In genomic region chr17:7864995-7865650, GRCh38 we compare ENCODE assay signal across 15 cellular contexts.
"Had no signal": no experiment of that assay in that cellular context is flagged by ENCODE, and none has a peak within 500 bp of the region (broad histone marks: within the 10 kb centered on the region; RNA-seq: fewer than 3 reads in every experiment).

No MANE protein-coding gene starts in this region.

- H3K4me1 ChIP-seq: tibial artery, uterus had no signal

- H3K4me3 Mint-ChIP-seq: nephron progenitor cell had no signal

- DNase-seq: activated CD4-positive, alpha-beta T cell treated with anti-CD3 and anti-CD28 coated beads, Interleukin-2, amount 50 U/mL, for 1 hour; amniotic stem cell; gastrocnemius medialis; heart right ventricle; left ventricle myocardium superior; nephron progenitor cell; nucleus accumbens; sigmoid colon; stimulated activated naive CD4-positive, alpha-beta T cell; substantia nigra; T1000; tibial artery; uterus had no signal

- ATAC-seq: gastrocnemius medialis, heart right ventricle, left ventricle myocardium superior had no signal

- H3K9me3 Mint-ChIP-seq: activated naive CD4-positive, alpha-beta T cell treated with anti-CD3 and anti-CD28 coated beads, Interleukin-2, amount 50 U/mL, for 72 hours had no signal

- H3K4me3 ChIP-seq: cardiac muscle cell, gastrocnemius medialis, heart right ventricle, sigmoid colon, tibial artery, uterus had no signal

- H3K27ac Mint-ChIP-seq: activated naive CD4-positive, alpha-beta T cell treated with anti-CD3 and anti-CD28 coated beads, Interleukin-2, amount 50 U/mL, for 72 hours; nephron progenitor cell had no signal

- H3K27ac ChIP-seq: cardiac muscle cell, gastrocnemius medialis, heart right ventricle, sigmoid colon, tibial artery, uterus had no signal

- H3K27me3 ChIP-seq: cardiac muscle cell, gastrocnemius medialis, heart right ventricle, sigmoid colon, tibial artery, uterus had no signal

- H3K36me3 ChIP-seq: gastrocnemius medialis, uterus had no signal

- H3K9me3 ChIP-seq: gastrocnemius medialis, sigmoid colon, tibial artery, uterus had no signal
